14 cellular contexts compared by ENCODE assay signal in genomic region chr11:133898031-133898769, GRCh38. TPM values are rescaled to one million over a fixed set of nuclear protein-coding genes. Genes with fewer than 3 reads are reported as not detected.
DNase-seq lines count a peak whose midpoint lies in the region; ATAC-seq, FAIRE-seq and TF ChIP-seq lines count a peak whose summit lies in the region.
"Had no signal": no experiment of that assay in that cellular context is flagged by ENCODE, and none has a peak within 500 bp of the region (broad histone marks: within the 10 kb centered on the region; RNA-seq: fewer than 3 reads in every experiment).

No MANE protein-coding gene starts in this region.

- H3K27me3 ChIP-seq in GM12878 (replicated peaks in 1 of 2; ENCODE audit: control insufficient read depth in 2 of 2, insufficient read depth in 2 of 2, low read length in 1 of 2), result no peaks in the 10 kb centered on the region
- H3K27me3 ChIP-seq: tibial artery had no signal

- POLR2A ChIA-PET in activated naive CD8-positive, alpha-beta T cell treated with anti-CD3 and anti-CD28 coated beads, Interleukin-2, amount 10 ng/mL, durations not matched to agents 7 days and 5 days (lab: Charles Lee), result no interaction called here
- POLR2A ChIA-PET in GM12878 (lab: Charles Lee), result no interaction called here

- SMC1A ChIA-PET in GM12878 (lab: Charles Lee; ENCODE audit: uncharacterized antibody, unreplicated experiment), result no interaction called here

- peak; percentile 4 for DNase-seq in activated naive CD8-positive, alpha-beta T cell treated with anti-CD3 and anti-CD28 coated beads, Interleukin-2, amount 10 ng/mL, durations not matched to agents 7 days and 5 days
- DNase-seq in activated naive CD8-positive, alpha-beta T cell treated with anti-CD3 and anti-CD28 coated beads for 36 hours, result no peak
- no peak for DNase-seq in GM12878 (ENCODE audit: low read depth, low spot score)
- DNase-seq in ureter (ENCODE audit: low spot score), result peak; percentile 31
- DNase-seq in midbrain (lab: John Stamatoyannopoulos, UW), result no peak
- no peak for DNase-seq in AG08395 (ENCODE audit: low spot score)
- DNase-seq in NCI-H2029 (lab: John Stamatoyannopoulos, UW), result no peak
- DNase-seq: activated T-cell treated with anti-CD3 and anti-CD28 coated beads, Interleukin-2, amount 50 U/mL, for 4 hours; NCI-H2227 treated with DMSO at 0.1 percent for 48 hours; RPMI8226 had no signal

- H3K79me2 ChIP-seq in GM12878 (ENCODE audit: control insufficient read depth, insufficient read depth, low read length), result no peaks in the 10 kb centered on the region

- FAIRE-seq in GM12878 (lab: Jason Lieb, UNC), result peak; percentile 49
- FAIRE-seq: bronchial epithelial cell had no signal

- RAD21 ChIA-PET in GM12878 (lab: Charles Lee; ENCODE audit: unreplicated experiment), result no interaction called here

- no peaks in the 10 kb centered on the region for H3K36me3 ChIP-seq in GM12878 (ENCODE audit: control insufficient read depth in 2 of 2, insufficient read depth in 2 of 2, low read length in 1 of 2)

- ATAC-seq in activated naive CD8-positive, alpha-beta T cell treated with anti-CD3 and anti-CD28 coated beads, Interleukin-2, amount 10 ng/mL, durations not matched to agents 7 days and 5 days (ENCODE audit: low read depth), result no peak
- ATAC-seq in HG02870 (IDR thresholded peaks at IDR 0.05; ENCODE audit: unreplicated experiment) (peak; percentile 40), GM12878 (peak; percentile 46)
- ATAC-seq: activated T-cell treated with anti-CD3 and anti-CD28 coated beads, Interleukin-2, amount 50 U/mL, for 4 hours had no signal

- H3K36me3 Mint-ChIP-seq in activated naive CD8-positive, alpha-beta T cell treated with anti-CD3 and anti-CD28 coated beads, Interleukin-2, amount 10 ng/mL, durations not matched to agents 7 days and 5 days, result peaks cover 13% of the 10 kb centered on the region
- no peaks in the 10 kb centered on the region for H3K36me3 Mint-ChIP-seq in activated naive CD8-positive, alpha-beta T cell treated with anti-CD3 and anti-CD28 coated beads for 36 hours

- CTCF ChIA-PET in GM12878 (lab: Yijun Ruan, JAX), result no interaction called here

- WGBS in GM12878 (ENCODE audit: insufficient coverage, insufficient replicate concordance, low lambda C conversion rate, missing lambda C conversion rate), result 1% methylated on average over 17 of the region's 17 CpGs

- no TSS peak for BruUV-seq in GM12878 (replicated peaks; lab: Mats Ljungman, UMichigan)

- H3K4me1 ChIP-seq in GM12878 (ENCODE audit: control insufficient read depth, insufficient read depth, low read length), result peaks cover 21% of the 10 kb centered on the region

- in situ Hi-C loops in GM12878 (cut with MboI), result no loop called here

- no peak overlapping the region for H3K9ac ChIP-seq in GM12878 (ENCODE audit: control insufficient read depth, insufficient read depth, low read length)

- H3K27ac Mint-ChIP-seq in activated naive CD8-positive, alpha-beta T cell treated with anti-CD3 and anti-CD28 coated beads, Interleukin-2, amount 10 ng/mL, durations not matched to agents 7 days and 5 days, result no peak overlapping the region
- no peak overlapping the region for H3K27ac Mint-ChIP-seq in activated naive CD8-positive, alpha-beta T cell treated with anti-CD3 and anti-CD28 coated beads for 36 hours

- no peaks in the 10 kb centered on the region for H3K9me3 ChIP-seq in GM12878 (replicated peaks; ENCODE audit: control insufficient read depth, insufficient read depth, low read length)
- H3K9me3 ChIP-seq: tibial artery had no signal

- H3K4me2 ChIP-seq in GM12878 (ENCODE audit: control insufficient read depth, insufficient read depth), result peak overlapping the region; percentile 38

- H3K4me3 Mint-ChIP-seq in activated naive CD8-positive, alpha-beta T cell treated with anti-CD3 and anti-CD28 coated beads, Interleukin-2, amount 10 ng/mL, durations not matched to agents 7 days and 5 days, result no peak overlapping the region
- H3K4me3 Mint-ChIP-seq in activated naive CD8-positive, alpha-beta T cell treated with anti-CD3 and anti-CD28 coated beads for 36 hours, result no peak overlapping the region
- H3K4me3 Mint-ChIP-seq: activated T-cell treated with anti-CD3 and anti-CD28 coated beads, Interleukin-2, amount 50 U/mL, for 4 hours had no signal

- intact Hi-C loops in GM12878 (cut with micrococcal nuclease; ENCODE audit: unreplicated experiment), result no loop called here

- H3K4me1 Mint-ChIP-seq in activated naive CD8-positive, alpha-beta T cell treated with anti-CD3 and anti-CD28 coated beads, Interleukin-2, amount 10 ng/mL, durations not matched to agents 7 days and 5 days, result peaks cover 4% of the 10 kb centered on the region
- H3K4me1 Mint-ChIP-seq in activated naive CD8-positive, alpha-beta T cell treated with anti-CD3 and anti-CD28 coated beads for 36 hours, result no peaks in the 10 kb centered on the region

- peak in 2 of 3 experiments; percentile 28 to 36; a peak in 3 of 6 replicates for TF ChIP-seq CTCF in GM12878 (IDR thresholded peaks at IDR 0.05 in 2 of 3, conservative IDR thresholded peaks at IDR 0.05 in 1 of 3; ENCODE audit: control insufficient read depth in 2 of 3, extremely low read depth in 1 of 3, insufficient read depth in 1 of 3, low read depth in 3 of 3, low read length in 3 of 3)

- H3K9me3 Mint-ChIP-seq in activated naive CD8-positive, alpha-beta T cell treated with anti-CD3 and anti-CD28 coated beads, Interleukin-2, amount 10 ng/mL, durations not matched to agents 7 days and 5 days, result no peaks in the 10 kb centered on the region
- no peaks in the 10 kb centered on the region for H3K9me3 Mint-ChIP-seq in activated naive CD8-positive, alpha-beta T cell treated with anti-CD3 and anti-CD28 coated beads for 36 hours
- H3K9me3 Mint-ChIP-seq: activated T-cell treated with anti-CD3 and anti-CD28 coated beads, Interleukin-2, amount 50 U/mL, for 4 hours had no signal

- H3K4me3 ChIP-seq in GM12878, result 0 out of 2 replicates have a peak overlapping the region, but pooled peaks have one; percentile 31
- H3K4me3 ChIP-seq: tibial artery had no signal

- no peaks in the 10 kb centered on the region for H4K20me1 ChIP-seq in GM12878 (ENCODE audit: control insufficient read depth, insufficient read depth)

- no peaks in the 10 kb centered on the region for H3K27me3 Mint-ChIP-seq in activated naive CD8-positive, alpha-beta T cell treated with anti-CD3 and anti-CD28 coated beads, Interleukin-2, amount 10 ng/mL, durations not matched to agents 7 days and 5 days
- H3K27me3 Mint-ChIP-seq in activated naive CD8-positive, alpha-beta T cell treated with anti-CD3 and anti-CD28 coated beads for 36 hours, result no peaks in the 10 kb centered on the region

- TF ChIP-seq RAD21 in GM12878 (IDR thresholded peaks at IDR 0.05; ENCODE audit: insufficient read depth, low read depth, low read length), result no peak

- no peak for TF ChIP-seq POLR2A in GM12878 (IDR thresholded peaks at IDR 0.05; ENCODE audit: low read depth, low read length)

- no peak for TF ChIP-seq EP300 in GM12878 (IDR thresholded peaks at IDR 0.05; ENCODE audit: borderline replicate concordance in 1 of 2, control insufficient read depth in 1 of 2, low read depth in 2 of 2, low read length in 2 of 2)

- no peak overlapping the region for H3K27ac ChIP-seq in GM12878 (ENCODE audit: control insufficient read depth, insufficient read depth)
- H3K27ac ChIP-seq: epithelial cell of prostate, tibial artery had no signal

- no peak overlapping the region for H2AFZ ChIP-seq in GM12878 (ENCODE audit: control insufficient read depth, low read depth, low read length)

RNA-seq across cellular contexts. Expression of gene SPATA19, which starts 52.9 kb away (rescaled TPM):
- total RNA-seq in activated naive CD8-positive, alpha-beta T cell treated with anti-CD3 and anti-CD28 coated beads, Interleukin-2, amount 10 ng/mL, durations not matched to agents 7 days and 5 days, result not detected
- not detected for total RNA-seq in activated naive CD8-positive, alpha-beta T cell treated with anti-CD3 and anti-CD28 coated beads for 36 hours
- not detected in 2 replicates for total RNA-seq in GM12878 (2013; cell fraction: nucleolus; rRNA removed)
- total RNA-seq in GM12878 (2014; rRNA removed), result not detected in 2 replicates
- total RNA-seq in GM12878 (2014; rRNA removed; fragmentation: Illumina TruSeq; extraction: Trizol), result not detected in 2 replicates
- not detected in 2 replicates for total RNA-seq in GM12878 (2021)
- not detected for polyA plus RNA-seq in GM12878 (2011; ENCODE audit: low read depth)
- not detected in 2 replicates for polyA plus RNA-seq in GM12878 (2011; rRNA removed)
- polyA plus RNA-seq in GM12878 (2011; cell fraction: cytosol; rRNA removed), result not detected in 2 replicates
- polyA plus RNA-seq in GM12878 (2011; cell fraction: nucleus; rRNA removed), result not detected in 2 replicates
- polyA plus RNA-seq in GM12878 (2012), result not detected in 2 replicates
- not detected in 2 replicates for polyA plus RNA-seq in GM12878 (2014; fragmentation: Illumina TruSeq; extraction: Trizol)
- not detected for polyA plus RNA-seq in GM12878 (2014; fragmentation: Nextera tagmentation; extraction: Ambion mirVana)
- polyA plus RNA-seq in GM12878 (2014; rRNA removed), result not detected in 2 replicates
- polyA plus RNA-seq in GM12878 (2016; fragmentation: Nextera tagmentation; extraction: Ambion mirVana), result not detected
- not detected in 2 replicates for polyA minus RNA-seq in GM12878 (2011; rRNA and poly(A)+ RNA removed)
- not detected in 2 replicates for polyA minus RNA-seq in GM12878 (2011; cell fraction: cytosol; rRNA and poly(A)+ RNA removed)
- polyA minus RNA-seq in GM12878 (2011; cell fraction: nucleus; rRNA and poly(A)+ RNA removed), result not detected in 2 replicates
- not detected for total RNA-seq in ureter
- total RNA-seq: activated T-cell treated with anti-CD3 and anti-CD28 coated beads, Interleukin-2, amount 50 U/mL, for 4 hours; bronchial epithelial cell had no signal

RNA-seq across cellular contexts. Expression of gene IGSF9B, which starts 58.6 kb away (rescaled TPM):
- 10 to 100 TPM; 91.8 to 99.7 TPM for total RNA-seq in activated naive CD8-positive, alpha-beta T cell treated with anti-CD3 and anti-CD28 coated beads, Interleukin-2, amount 10 ng/mL, durations not matched to agents 7 days and 5 days
- total RNA-seq in activated naive CD8-positive, alpha-beta T cell treated with anti-CD3 and anti-CD28 coated beads for 36 hours, result 10 to 100 TPM; 36.0 to 46.5 TPM
- total RNA-seq in GM12878 (2013; cell fraction: nucleolus; rRNA removed), result 48.4 and 54.1 TPM in 2 replicates
- total RNA-seq in GM12878 (2014; rRNA removed), result 0.11 TPM in 1 of 2 replicates, not detected in the other
- 0.13 TPM in 1 of 2 replicates, not detected in the other for total RNA-seq in GM12878 (2014; rRNA removed; fragmentation: Illumina TruSeq; extraction: Trizol)
- 0.05 and 0.51 TPM in 2 replicates for total RNA-seq in GM12878 (2021)
- polyA plus RNA-seq in GM12878 (2011; ENCODE audit: low read depth), result not detected
- 1.7 and 3.7 TPM in 2 replicates for polyA plus RNA-seq in GM12878 (2011; rRNA removed)
- 2.6 and 2.9 TPM in 2 replicates for polyA plus RNA-seq in GM12878 (2011; cell fraction: cytosol; rRNA removed)
- 26.7 and 32.8 TPM in 2 replicates for polyA plus RNA-seq in GM12878 (2011; cell fraction: nucleus; rRNA removed)
- 0.48 and 0.69 TPM in 2 replicates for polyA plus RNA-seq in GM12878 (2012)
- 0.34 TPM in 1 of 2 replicates, not detected in the other for polyA plus RNA-seq in GM12878 (2014; fragmentation: Illumina TruSeq; extraction: Trizol)
- not detected for polyA plus RNA-seq in GM12878 (2014; fragmentation: Nextera tagmentation; extraction: Ambion mirVana)
- polyA plus RNA-seq in GM12878 (2014; rRNA removed), result 0.14 and 0.19 TPM in 2 replicates
- polyA plus RNA-seq in GM12878 (2016; fragmentation: Nextera tagmentation; extraction: Ambion mirVana), result under 1 TPM; 0.03 to 0.20 TPM
- 6.8 and 12.3 TPM in 2 replicates for polyA minus RNA-seq in GM12878 (2011; rRNA and poly(A)+ RNA removed)
- polyA minus RNA-seq in GM12878 (2011; cell fraction: cytosol; rRNA and poly(A)+ RNA removed), result 1.8 and 2.8 TPM in 2 replicates
- 7.7 and 12.4 TPM in 2 replicates for polyA minus RNA-seq in GM12878 (2011; cell fraction: nucleus; rRNA and poly(A)+ RNA removed)
- total RNA-seq in ureter, result 52.0 TPM

Comparison
In these comparisons a context has a peak if more than half of its experiments do, and no peak if none do; other contexts are left out.
1. DNase-seq: peak in activated naive CD8-positive, alpha-beta T cell treated with anti-CD3 and anti-CD28 coated beads, Interleukin-2, amount 10 ng/mL, durations not matched to agents 7 days and 5 days (single experiment) and ureter (single experiment); none in activated naive CD8-positive, alpha-beta T cell treated with anti-CD3 and anti-CD28 coated beads for 36 hours (single experiment), GM12878 (single experiment), midbrain (single experiment), AG08395 (single experiment) and NCI-H2029 (single experiment).